In the genomic region with DNA sequence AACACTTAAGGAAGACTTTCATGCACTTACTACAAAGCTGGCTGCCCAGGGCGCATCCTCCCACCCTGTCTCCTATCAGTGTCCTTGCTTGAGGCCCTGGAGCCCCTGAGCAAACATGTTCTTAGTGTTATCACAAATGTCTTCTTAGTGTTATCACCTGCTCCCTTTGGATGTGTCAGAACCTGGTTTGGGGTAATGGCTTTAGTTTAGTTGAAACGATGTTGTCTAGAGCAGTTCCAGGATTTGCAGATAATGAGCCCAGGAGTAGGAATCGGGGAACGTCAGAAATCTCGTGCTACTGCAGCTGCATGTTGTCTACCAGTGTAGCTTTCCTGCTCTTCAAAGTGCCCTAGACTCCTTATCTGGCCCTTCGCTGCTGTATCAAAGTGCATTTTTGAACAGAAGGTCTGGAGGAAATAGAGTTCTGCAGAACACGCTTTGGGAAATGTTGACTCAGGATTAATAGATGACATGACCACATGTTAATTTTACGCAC, we compare ENCODE assay signal across 1 cellular context.
TF ChIP-seq lines count a peak whose summit lies in the region.

No MANE protein-coding gene starts in this region.

TF ChIP-seq in GM23338, 12 proteins besides CTCF, POLR2A, EP300 and RAD21 (continued from another document):
- TF ChIP-seq, protein P1, sequence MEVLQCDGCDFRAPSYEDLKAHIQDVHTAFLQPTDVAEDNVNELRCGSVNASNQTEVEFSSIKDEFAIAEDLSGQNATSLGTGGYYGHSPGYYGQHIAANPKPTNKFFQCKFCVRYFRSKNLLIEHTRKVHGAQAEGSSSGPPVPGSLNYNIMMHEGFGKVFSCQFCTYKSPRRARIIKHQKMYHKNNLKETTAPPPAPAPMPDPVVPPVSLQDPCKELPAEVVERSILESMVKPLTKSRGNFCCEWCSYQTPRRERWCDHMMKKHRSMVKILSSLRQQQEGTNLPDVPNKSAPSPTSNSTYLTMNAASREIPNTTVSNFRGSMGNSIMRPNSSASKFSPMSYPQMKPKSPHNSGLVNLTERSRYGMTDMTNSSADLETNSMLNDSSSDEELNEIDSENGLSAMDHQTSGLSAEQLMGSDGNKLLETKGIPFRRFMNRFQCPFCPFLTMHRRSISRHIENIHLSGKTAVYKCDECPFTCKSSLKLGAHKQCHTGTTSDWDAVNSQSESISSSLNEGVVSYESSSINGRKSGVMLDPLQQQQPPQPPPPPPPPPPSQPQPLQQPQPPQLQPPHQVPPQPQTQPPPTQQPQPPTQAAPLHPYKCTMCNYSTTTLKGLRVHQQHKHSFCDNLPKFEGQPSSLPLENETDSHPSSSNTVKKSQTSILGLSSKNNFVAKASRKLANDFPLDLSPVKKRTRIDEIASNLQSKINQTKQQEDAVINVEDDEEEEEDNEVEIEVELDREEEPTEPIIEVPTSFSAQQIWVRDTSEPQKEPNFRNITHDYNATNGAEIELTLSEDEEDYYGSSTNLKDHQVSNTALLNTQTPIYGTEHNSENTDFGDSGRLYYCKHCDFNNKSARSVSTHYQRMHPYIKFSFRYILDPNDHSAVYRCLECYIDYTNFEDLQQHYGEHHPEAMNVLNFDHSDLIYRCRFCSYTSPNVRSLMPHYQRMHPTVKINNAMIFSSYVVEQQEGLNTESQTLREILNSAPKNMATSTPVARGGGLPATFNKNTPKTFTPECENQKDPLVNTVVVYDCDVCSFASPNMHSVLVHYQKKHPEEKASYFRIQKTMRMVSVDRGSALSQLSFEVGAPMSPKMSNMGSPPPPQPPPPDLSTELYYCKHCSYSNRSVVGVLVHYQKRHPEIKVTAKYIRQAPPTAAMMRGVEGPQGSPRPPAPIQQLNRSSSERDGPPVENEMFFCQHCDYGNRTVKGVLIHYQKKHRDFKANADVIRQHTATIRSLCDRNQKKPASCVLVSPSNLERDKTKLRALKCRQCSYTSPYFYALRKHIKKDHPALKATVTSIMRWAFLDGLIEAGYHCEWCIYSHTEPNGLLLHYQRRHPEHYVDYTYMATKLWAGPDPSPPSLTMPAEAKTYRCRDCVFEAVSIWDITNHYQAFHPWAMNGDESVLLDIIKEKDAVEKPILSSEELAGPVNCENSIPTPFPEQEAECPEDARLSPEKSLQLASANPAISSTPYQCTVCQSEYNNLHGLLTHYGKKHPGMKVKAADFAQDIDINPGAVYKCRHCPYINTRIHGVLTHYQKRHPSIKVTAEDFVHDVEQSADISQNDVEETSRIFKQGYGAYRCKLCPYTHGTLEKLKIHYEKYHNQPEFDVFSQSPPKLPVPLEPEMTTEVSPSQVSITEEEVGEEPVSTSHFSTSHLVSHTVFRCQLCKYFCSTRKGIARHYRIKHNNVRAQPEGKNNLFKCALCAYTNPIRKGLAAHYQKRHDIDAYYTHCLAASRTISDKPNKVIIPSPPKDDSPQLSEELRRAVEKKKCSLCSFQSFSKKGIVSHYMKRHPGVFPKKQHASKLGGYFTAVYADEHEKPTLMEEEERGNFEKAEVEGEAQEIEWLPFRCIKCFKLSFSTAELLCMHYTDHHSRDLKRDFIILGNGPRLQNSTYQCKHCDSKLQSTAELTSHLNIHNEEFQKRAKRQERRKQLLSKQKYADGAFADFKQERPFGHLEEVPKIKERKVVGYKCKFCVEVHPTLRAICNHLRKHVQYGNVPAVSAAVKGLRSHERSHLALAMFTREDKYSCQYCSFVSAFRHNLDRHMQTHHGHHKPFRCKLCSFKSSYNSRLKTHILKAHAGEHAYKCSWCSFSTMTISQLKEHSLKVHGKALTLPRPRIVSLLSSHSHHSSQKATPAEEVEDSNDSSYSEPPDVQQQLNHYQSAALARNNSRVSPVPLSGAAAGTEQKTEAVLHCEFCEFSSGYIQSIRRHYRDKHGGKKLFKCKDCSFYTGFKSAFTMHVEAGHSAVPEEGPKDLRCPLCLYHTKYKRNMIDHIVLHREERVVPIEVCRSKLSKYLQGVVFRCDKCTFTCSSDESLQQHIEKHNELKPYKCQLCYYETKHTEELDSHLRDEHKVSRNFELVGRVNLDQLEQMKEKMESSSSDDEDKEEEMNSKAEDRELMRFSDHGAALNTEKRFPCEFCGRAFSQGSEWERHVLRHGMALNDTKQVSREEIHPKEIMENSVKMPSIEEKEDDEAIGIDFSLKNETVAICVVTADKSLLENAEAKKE (CRISPR knock-in tag; IDR thresholded peaks at IDR 0.05) = no peak
- no peak for TF ChIP-seq STAT1 (IDR thresholded peaks at IDR 0.05; ENCODE audit: unreplicated experiment)
- no peak for TF ChIP-seq POLR2AphosphoS5 (IDR thresholded peaks at IDR 0.05; ENCODE audit: low read depth)
- no peak for TF ChIP-seq NANOG (IDR thresholded peaks at IDR 0.05; ENCODE audit: borderline replicate concordance)
- TF ChIP-seq, protein P2, sequence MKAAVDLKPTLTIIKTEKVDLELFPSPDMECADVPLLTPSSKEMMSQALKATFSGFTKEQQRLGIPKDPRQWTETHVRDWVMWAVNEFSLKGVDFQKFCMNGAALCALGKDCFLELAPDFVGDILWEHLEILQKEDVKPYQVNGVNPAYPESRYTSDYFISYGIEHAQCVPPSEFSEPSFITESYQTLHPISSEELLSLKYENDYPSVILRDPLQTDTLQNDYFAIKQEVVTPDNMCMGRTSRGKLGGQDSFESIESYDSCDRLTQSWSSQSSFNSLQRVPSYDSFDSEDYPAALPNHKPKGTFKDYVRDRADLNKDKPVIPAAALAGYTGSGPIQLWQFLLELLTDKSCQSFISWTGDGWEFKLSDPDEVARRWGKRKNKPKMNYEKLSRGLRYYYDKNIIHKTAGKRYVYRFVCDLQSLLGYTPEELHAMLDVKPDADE (IDR thresholded peaks at IDR 0.05) = no peak
- TF ChIP-seq CREB1 (CRISPR knock-in tag; IDR thresholded peaks at IDR 0.05; ENCODE audit: low read depth) = no peak
